ENCODE assay signal across 9 cellular contexts in the genomic region with DNA sequence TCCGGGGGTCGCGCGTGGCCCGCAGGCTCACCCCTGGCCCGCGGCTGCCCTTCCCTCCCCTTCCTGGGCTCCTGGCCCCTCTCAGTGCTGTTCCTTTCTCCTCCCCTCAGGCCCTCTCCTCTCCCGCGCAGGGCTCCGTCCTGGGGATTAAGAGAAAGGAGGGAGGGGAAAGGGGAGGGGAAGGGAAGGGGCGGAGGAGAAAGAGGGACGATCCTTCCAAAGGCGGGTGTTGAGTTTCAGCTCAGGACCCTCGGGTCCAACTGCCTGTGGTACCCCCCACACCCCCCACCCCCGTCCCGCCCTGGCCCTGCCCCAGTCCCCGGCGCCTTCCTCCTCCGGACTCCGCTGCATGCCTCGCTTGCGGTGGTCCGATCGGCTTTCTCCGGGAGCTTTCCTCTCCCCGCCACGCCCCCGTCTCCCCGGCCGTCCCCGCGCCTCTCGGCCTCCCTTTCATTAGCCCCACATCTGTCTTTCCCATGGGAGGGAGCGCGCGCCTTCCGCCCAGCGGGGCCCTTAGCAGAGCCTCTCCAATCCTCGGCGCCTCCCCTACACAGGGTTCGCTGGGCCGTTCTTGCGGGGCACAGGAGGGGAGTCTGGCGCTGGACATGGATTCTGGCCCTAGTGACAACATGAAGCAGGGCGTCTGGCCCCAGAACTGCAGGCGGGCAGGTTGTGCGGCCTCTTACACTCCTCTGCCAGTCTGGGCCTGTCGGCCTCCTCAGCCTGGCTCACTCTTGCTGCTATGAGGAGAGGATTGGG. TPM values are rescaled to one million over a fixed set of nuclear protein-coding genes. Genes with fewer than 3 reads are reported as not detected.
DNase-seq lines count a peak whose midpoint lies in the region; ATAC-seq and TF ChIP-seq lines count a peak whose summit lies in the region.
"Had no signal": no experiment of that assay in that cellular context is flagged by ENCODE, and none has a peak within 500 bp of the region (broad histone marks: within the 10 kb centered on the region; RNA-seq: fewer than 3 reads in every experiment).

No MANE protein-coding gene starts in this region.

- TF ChIP-seq CTCF in breast epithelium (IDR thresholded peaks at IDR 0.05) (no peak), MCF 10A (IDR thresholded peaks at IDR 0.05; ENCODE audit: unreplicated experiment) (no peak), esophagus squamous epithelium (IDR thresholded peaks at IDR 0.05) (no peak), uterus (IDR thresholded peaks at IDR 0.05) (peak in 1 of 4 experiments; percentile 14)

- DNase-seq in breast epithelium (ENCODE audit: low spot score in 2 of 2) (peak; percentile 67 to 77), MCF 10A (ENCODE audit: unreplicated experiment) (no peak), esophagus squamous epithelium (lab: John Stamatoyannopoulos, UW) (no peak), midbrain (lab: John Stamatoyannopoulos, UW) (peak; percentile 74), uterus (peak; percentile 83)
- DNase-seq in activated T-cell treated with anti-CD3 and anti-CD28 coated beads, Interleukin-2, amount 50 U/mL, for 72 hours, result no peak

- H3K4me1 ChIP-seq in breast epithelium, result peaks cover 6 to 9% of the 10 kb centered on the region in 2 donors
- H3K4me1 ChIP-seq in esophagus squamous epithelium, result peaks cover 31 to 90% (median 33%) of the 10 kb centered on the region in 3 donors
- H3K4me1 ChIP-seq in uterus, result peaks cover 0 to 7% of the 10 kb centered on the region in 2 donors

- no peaks in the 10 kb centered on the region for H3K4me1 Mint-ChIP-seq in MCF 10A (ENCODE audit: insufficient read depth, unreplicated experiment)
- no peaks in the 10 kb centered on the region for H3K4me1 Mint-ChIP-seq in activated T-cell treated with anti-CD3 and anti-CD28 coated beads, Interleukin-2, amount 50 U/mL, for 72 hours (ENCODE audit: low read depth)
- H3K4me1 Mint-ChIP-seq: B cell had no signal

- H3K27ac ChIP-seq in breast epithelium, result peak overlapping the region; percentile 98 to 99
- H3K27ac ChIP-seq in esophagus squamous epithelium, result peak overlapping the region; percentile 97 to 99 (median 98)
- peak overlapping the region; percentile 97 to 98 for H3K27ac ChIP-seq in uterus

- H3K36me3 Mint-ChIP-seq in MCF 10A (ENCODE audit: insufficient read depth, unreplicated experiment), result no peaks in the 10 kb centered on the region
- H3K36me3 Mint-ChIP-seq in activated T-cell treated with anti-CD3 and anti-CD28 coated beads, Interleukin-2, amount 50 U/mL, for 72 hours (ENCODE audit: insufficient read depth in 2 of 2), result no peaks in the 10 kb centered on the region

- H3K9me3 Mint-ChIP-seq in MCF 10A (ENCODE audit: unreplicated experiment), result no peaks in the 10 kb centered on the region
- H3K9me3 Mint-ChIP-seq in activated T-cell treated with anti-CD3 and anti-CD28 coated beads, Interleukin-2, amount 50 U/mL, for 72 hours, result no peaks in the 10 kb centered on the region

- H3K36me3 ChIP-seq in breast epithelium (no peaks in the 10 kb centered on the region), esophagus squamous epithelium (no peaks in the 10 kb centered on the region), uterus (no peaks in the 10 kb centered on the region)

- no peaks in the 10 kb centered on the region for H3K27me3 ChIP-seq in breast epithelium
- H3K27me3 ChIP-seq in esophagus squamous epithelium, result peaks cover 0 to 29% (median 0%) of the 10 kb centered on the region in 4 donors
- no peaks in the 10 kb centered on the region for H3K27me3 ChIP-seq in uterus

- H3K4me3 ChIP-seq in breast epithelium (peak overlapping the region; percentile 60 to 88 (median 65)), esophagus squamous epithelium (peak overlapping the region; percentile 49 to 81 (median 67)), uterus (peak overlapping the region; percentile 60 to 68)

- no TSS peak for BruUV-seq in MCF 10A (replicated peaks; lab: Mats Ljungman, UMichigan)

- H3K27me3 Mint-ChIP-seq in MCF 10A (ENCODE audit: insufficient read depth, unreplicated experiment), result peaks cover 42% of the 10 kb centered on the region
- H3K27me3 Mint-ChIP-seq in activated T-cell treated with anti-CD3 and anti-CD28 coated beads, Interleukin-2, amount 50 U/mL, for 72 hours (ENCODE audit: low read depth), result peaks cover 35% of the 10 kb centered on the region

- ATAC-seq in activated T-cell treated with anti-CD3 and anti-CD28 coated beads, Interleukin-2, amount 50 U/mL, for 72 hours (replicated peaks in 1 of 2), result no peak
- no peak for ATAC-seq in GM21390 (IDR thresholded peaks at IDR 0.05; ENCODE audit: unreplicated experiment)
- no peak for ATAC-seq in HG03439 (IDR thresholded peaks at IDR 0.05; ENCODE audit: unreplicated experiment)

- H3K9me3 ChIP-seq in breast epithelium (no peaks in the 10 kb centered on the region), esophagus squamous epithelium (no peaks in the 10 kb centered on the region), uterus (no peaks in the 10 kb centered on the region)

- POLR2A ChIA-PET in MCF 10A (lab: Yijun Ruan, JAX), result no interaction called here

- CTCF ChIA-PET in MCF 10A (lab: Yijun Ruan, JAX), result interaction anchor here (0.9 kb wide), 1 partner anchor 14 kb away, joined by 4 read pairs; no protein-coding TSS in a partner anchor

- no peak overlapping the region for H3K4me3 Mint-ChIP-seq in MCF 10A (ENCODE audit: unreplicated experiment)
- H3K4me3 Mint-ChIP-seq in activated T-cell treated with anti-CD3 and anti-CD28 coated beads, Interleukin-2, amount 50 U/mL, for 72 hours, result no peak overlapping the region
- H3K4me3 Mint-ChIP-seq: B cell had no signal

- 0 to 3% methylated on average over 12 to 13 of the region's 48 CpGs for WGBS in esophagus squamous epithelium, 2 donors

- intact Hi-C loops in breast epithelium (cut with DNase I; ENCODE audit: low total_unique reads) (loop anchor here (10.0 kb wide), 1 partner anchor 82 kb away; a partner anchor contains a TSS), MCF 10A (cut with micrococcal nuclease) (no loop called here), esophagus squamous epithelium (cut with DNase I) (no loop called here), uterus (cut with DNase I; ENCODE audit: low total_unique reads) (no loop called here)

- H3K27ac Mint-ChIP-seq in MCF 10A (ENCODE audit: low read depth, unreplicated experiment), result no peak overlapping the region
- no peak overlapping the region for H3K27ac Mint-ChIP-seq in activated T-cell treated with anti-CD3 and anti-CD28 coated beads, Interleukin-2, amount 50 U/mL, for 72 hours
- H3K27ac Mint-ChIP-seq: B cell had no signal

- TF ChIP-seq POLR2A in breast epithelium (IDR thresholded peaks at IDR 0.05) (peak; percentile 71), esophagus squamous epithelium (IDR thresholded peaks at IDR 0.05) (peak in 2 of 4 donors; percentile 38 to 73), uterus (IDR thresholded peaks at IDR 0.05) (peak; percentile 66 to 69)

RNA-seq across cellular contexts. Expression of a gene that starts 1.4 kb away (rescaled TPM):
- 10 to 100 TPM; 15.7 to 24.6 (median 18.0) TPM for total RNA-seq in breast epithelium
- not detected in 2 replicates for total RNA-seq in MCF 10A (2022)
- 10 to 100 TPM; 17.8 to 34.4 (median 20.9) TPM for total RNA-seq in esophagus squamous epithelium
- 10 to 100 TPM in 3 of 4 donors, 1 to 10 TPM in 1; 4.1 to 42.4 (median 21.7) TPM for total RNA-seq in uterus
- total RNA-seq in activated T-cell treated with anti-CD3 and anti-CD28 coated beads, Interleukin-2, amount 50 U/mL, for 72 hours, result under 1 TPM in 1 of 2 donors, not detected in 1; 0.19 TPM
- total RNA-seq: B cell had no signal

RNA-seq across cellular contexts. Expression of a gene that starts 6.3 kb away (rescaled TPM):
- total RNA-seq in breast epithelium, result not detected
- not detected in 2 replicates for total RNA-seq in MCF 10A (2022)
- not detected for total RNA-seq in esophagus squamous epithelium
- total RNA-seq in uterus, result not detected
- not detected for total RNA-seq in activated T-cell treated with anti-CD3 and anti-CD28 coated beads, Interleukin-2, amount 50 U/mL, for 72 hours
- total RNA-seq: B cell had no signal

RNA-seq across cellular contexts. Expression of a gene that starts 10.5 kb away (rescaled TPM):
- total RNA-seq in breast epithelium (under 1 TPM in 2 of 3 donors, not detected in 1; 0.64 to 0.88 TPM), MCF 10A (2022) (not detected in 2 replicates), esophagus squamous epithelium (not detected), uterus (10 to 100 TPM in 1 of 4 donors, 1 to 10 TPM in 2, not detected in 1; 1.3 to 14.9 (median 6.5) TPM)
- total RNA-seq in activated T-cell treated with anti-CD3 and anti-CD28 coated beads, Interleukin-2, amount 50 U/mL, for 72 hours, result under 1 TPM in 1 of 2 donors, not detected in 1; 0.30 TPM
- total RNA-seq: B cell had no signal

RNA-seq across cellular contexts. Expression of a gene that starts 13.7 kb away (rescaled TPM):
- 10 to 100 TPM in 2 of 3 donors, 1 to 10 TPM in 1; 6.4 to 53.7 (median 52.1) TPM for total RNA-seq in breast epithelium
- total RNA-seq in MCF 10A (2022), result not detected in 2 replicates
- total RNA-seq in esophagus squamous epithelium, result 1 to 10 TPM in 3 of 4 donors, under 1 TPM in 1; 0.88 to 9.2 (median 3.3) TPM
- total RNA-seq in uterus, result 10 to 100 TPM; 30.6 to 49.4 (median 41.7) TPM
- 1 to 10 TPM; 6.3 to 8.6 TPM for total RNA-seq in activated T-cell treated with anti-CD3 and anti-CD28 coated beads, Interleukin-2, amount 50 U/mL, for 72 hours

RNA-seq across cellular contexts. Expression of a gene that starts 41.7 kb away (rescaled TPM):
- total RNA-seq in breast epithelium (not detected), MCF 10A (2022) (not detected in 2 replicates), esophagus squamous epithelium (not detected), uterus (under 1 TPM in 1 of 4 donors, not detected in 3; 0.07 TPM)
- total RNA-seq in activated T-cell treated with anti-CD3 and anti-CD28 coated beads, Interleukin-2, amount 50 U/mL, for 72 hours, result 1 to 10 TPM in 1 of 2 donors, under 1 TPM in 1; 0.65 to 2.1 TPM
- total RNA-seq: B cell had no signal

Comparison
In these comparisons a context has a peak if more than half of its experiments do, and no peak if none do; other contexts are left out.
1. DNase-seq: peak in breast epithelium (2 of 2), midbrain (single experiment) and uterus (2 of 2); none in MCF 10A (single experiment), esophagus squamous epithelium (single experiment) and activated T-cell treated with anti-CD3 and anti-CD28 coated beads, Interleukin-2, amount 50 U/mL, for 72 hours (0 of 2).
2. Peak in every context shown above with its lines, with median percentiles within 50 percentile points of each other: H3K27ac ChIP-seq and H3K4me3 ChIP-seq.